ENCODE assay signal across 14 cellular contexts in genomic region chr21:18832950-18833349, GRCh38.
DNase-seq lines count a peak whose midpoint lies in the region; ATAC-seq and TF ChIP-seq lines count a peak whose summit lies in the region.
"Had no signal": no experiment of that assay in that cellular context is flagged by ENCODE, and none has a peak within 500 bp of the region (broad histone marks: within the 10 kb centered on the region; RNA-seq: fewer than 3 reads in every experiment).

No MANE protein-coding gene starts in this region.

- H3K4me3 ChIP-seq in MG63 (no peak overlapping the region), astrocyte of the cerebellum (ENCODE audit: low read depth, low read length) (no peak overlapping the region), tibial nerve (no peak overlapping the region)
- H3K4me3 ChIP-seq: transverse colon had no signal

- H3K27me3 ChIP-seq in MG63 = no peaks in the 10 kb centered on the region
- no peaks in the 10 kb centered on the region for H3K27me3 ChIP-seq in tibial nerve
- H3K27me3 ChIP-seq: transverse colon had no signal

- peaks cover 0 to 4% (median 0%) of the 10 kb centered on the region in 4 donors for H3K4me1 ChIP-seq in tibial nerve
- H3K4me1 ChIP-seq: transverse colon had no signal

- DNase-seq in COLO829 (ENCODE audit: low spot score) (peak; percentile 60), MG63 (peak; percentile 27), astrocyte of the cerebellum (ENCODE audit: low read depth) (peak; percentile 4), islet precursor cell (peak; percentile 51), tibial nerve (ENCODE audit: low spot score in 2 of 2) (no peak), NCI-H524 treated with DMSO at 0.1 percent for 48 hours (lab: John Stamatoyannopoulos, UW) (no peak)
- no peak for DNase-seq in stimulated activated naive CD4-positive, alpha-beta T cell treated with Interleukin-2 at 50 U/mL for 16 hours (lab: John Stamatoyannopoulos, UW)
- DNase-seq: activated CD8-positive, alpha-beta T cell treated with anti-CD3 and anti-CD28 coated beads for 36 hours; activated gamma-delta T cell; NCI-H1105; NCI-H510A; posterior cingulate gyrus; transverse colon had no signal

- TF ChIP-seq CTCF in astrocyte of the cerebellum (IDR thresholded peaks at IDR 0.05; ENCODE audit: low read depth, low read length, missing control alignments) (no peak), tibial nerve (IDR thresholded peaks at IDR 0.05) (no peak)

- no peak for TF ChIP-seq EP300 in tibial nerve (IDR thresholded peaks at IDR 0.05)

- peaks cover 6% of the 10 kb centered on the region for H3K9me3 ChIP-seq in MG63
- H3K9me3 ChIP-seq in tibial nerve = no peaks in the 10 kb centered on the region
- H3K9me3 ChIP-seq: transverse colon had no signal

- ATAC-seq in GM21367 (IDR thresholded peaks at IDR 0.05; ENCODE audit: unreplicated experiment) = no peak
- ATAC-seq: activated CD8-positive, alpha-beta T cell treated with anti-CD3 and anti-CD28 coated beads for 36 hours had no signal

- no peak for TF ChIP-seq POLR2A in tibial nerve (IDR thresholded peaks at IDR 0.05)

- WGBS in tibial nerve, 2 donors = 45 to 61% methylated on average over 2 of the region's 2 CpGs

- H3K27ac ChIP-seq in tibial nerve = no peak overlapping the region
- H3K27ac ChIP-seq: transverse colon had no signal

- in situ Hi-C loops in astrocyte of the cerebellum (cut with HindIII; ENCODE audit: low sequenced_read_pairs) = no loop called here

- H3K36me3 ChIP-seq in MG63 = no peaks in the 10 kb centered on the region
- H3K36me3 ChIP-seq in tibial nerve = no peaks in the 10 kb centered on the region
- H3K36me3 ChIP-seq: transverse colon had no signal

Comparison
In these comparisons a context has a peak if more than half of its experiments do, and no peak if none do; other contexts are left out.
1. DNase-seq: peak in COLO829 (single experiment), MG63 (single experiment), astrocyte of the cerebellum (single experiment) and islet precursor cell (single experiment); none in tibial nerve (0 of 2), stimulated activated naive CD4-positive, alpha-beta T cell treated with Interleukin-2 at 50 U/mL for 16 hours (single experiment) and NCI-H524 treated with DMSO at 0.1 percent for 48 hours (single experiment).